In the genomic region with DNA sequence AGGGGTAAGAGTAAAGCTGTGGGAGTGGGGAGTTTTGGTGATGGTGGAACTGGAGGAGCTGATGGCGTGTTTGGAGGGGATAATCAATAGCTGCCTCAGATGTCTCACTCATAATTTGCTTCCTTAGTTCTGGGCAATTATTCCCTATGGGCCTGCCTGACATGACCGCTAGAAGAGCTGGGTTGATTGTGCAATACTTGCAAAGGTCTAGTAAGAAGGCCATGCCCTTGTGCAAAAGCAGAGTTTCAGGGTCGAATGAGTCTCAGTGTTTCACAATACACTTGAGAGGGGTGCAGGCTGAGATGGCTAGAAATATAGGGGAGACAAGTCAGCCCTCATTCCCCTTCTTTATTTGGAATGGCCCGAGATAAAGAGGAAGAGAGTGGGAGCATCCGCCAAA, we compare ENCODE assay signal across 21 cellular contexts.
"Had no signal": no experiment of that assay in that cellular context is flagged by ENCODE, and none has a peak within 500 bp of the region (broad histone marks: within the 10 kb centered on the region; RNA-seq: fewer than 3 reads in every experiment).

No MANE protein-coding gene starts in this region.

- H3K4me2 ChIP-seq: KMS-11, SK-N-SH had no signal

- H3K9me3 ChIP-seq: SK-N-SH had no signal

- H3K27ac ChIP-seq: KMS-11, RWPE1 had no signal

- H3K9ac ChIP-seq: KMS-11, SK-N-SH had no signal

- DNase-seq: Kasumi-1, MM.1S, NCI-H1092, NCI-H1105 treated with DMSO at 0.1 percent for 48 hours, NCI-H1417 treated with DMSO at 0.1 percent for 48 hours, NCI-H146, NCI-H1694 treated with DMSO at 0.1 percent for 48 hours, NCI-H1930, NCI-H2081, NCI-H2107, NCI-H2227 treated with DMSO at 0.1 percent for 48 hours, NCI-H446, NCI-H510A, NCI-H524 treated with DMSO at 0.1 percent for 48 hours, NCI-H69, NCI-H774, SHP77, SK-N-SH had no signal

- ATAC-seq: Panc1 had no signal
